ENCODE assay signal across 10 cellular contexts in genomic region chr2:86274265-86274917, GRCh38.
DNase-seq lines count a peak whose midpoint lies in the region; ATAC-seq and TF ChIP-seq lines count a peak whose summit lies in the region.
"Had no signal": no experiment of that assay in that cellular context is flagged by ENCODE, and none has a peak within 500 bp of the region (broad histone marks: within the 10 kb centered on the region; RNA-seq: fewer than 3 reads in every experiment).

No MANE protein-coding gene starts in this region.

- ATAC-seq in GM18502 (IDR thresholded peaks at IDR 0.05; ENCODE audit: poor library complexity, unreplicated experiment) = peak; percentile 60
- ATAC-seq in HG03039 (IDR thresholded peaks at IDR 0.05; ENCODE audit: unreplicated experiment) = peak; percentile 43
- peak; percentile 71 for ATAC-seq in activated T-helper 17 cell treated with anti-CD3 and anti-CD28 coated beads, Interleukin-2, amount 50 U/mL, for 72 hours (replicated peaks)

- H3K4me1 Mint-ChIP-seq in activated T-helper 17 cell treated with anti-CD3 and anti-CD28 coated beads, Interleukin-2, amount 50 U/mL, for 72 hours = peaks cover 31% of the 10 kb centered on the region
- H3K4me1 Mint-ChIP-seq in osteocyte (ENCODE audit: unreplicated experiment) = no peaks in the 10 kb centered on the region

- peak overlapping the region; percentile 78 for H3K27ac Mint-ChIP-seq in activated T-helper 17 cell treated with anti-CD3 and anti-CD28 coated beads, Interleukin-2, amount 50 U/mL, for 72 hours
- H3K27ac Mint-ChIP-seq in osteocyte (ENCODE audit: unreplicated experiment) = no peak overlapping the region

- H3K9me3 Mint-ChIP-seq in activated T-helper 17 cell treated with anti-CD3 and anti-CD28 coated beads, Interleukin-2, amount 50 U/mL, for 72 hours = peaks cover 21% of the 10 kb centered on the region
- peaks cover 16% of the 10 kb centered on the region for H3K9me3 Mint-ChIP-seq in osteocyte (ENCODE audit: unreplicated experiment)

- TF ChIP-seq CTCF in osteocyte (IDR thresholded peaks at IDR 0.05) = no peak

- H3K4me3 Mint-ChIP-seq in activated T-helper 17 cell treated with anti-CD3 and anti-CD28 coated beads, Interleukin-2, amount 50 U/mL, for 72 hours = peak overlapping the region; percentile 43
- H3K4me3 Mint-ChIP-seq in osteocyte (ENCODE audit: unreplicated experiment) = no peak overlapping the region

- DNase-seq in osteocyte (ENCODE audit: extremely low spot score, unreplicated experiment) (peak; percentile 13), NCI-H1417 treated with DMSO at 0.1 percent for 48 hours (lab: John Stamatoyannopoulos, UW) (no peak), NCI-H187 treated with DMSO at 0.1 percent for 48 hours (lab: John Stamatoyannopoulos, UW) (no peak), D341Med (ENCODE audit: low spot score) (no peak)
- DNase-seq in activated CD4-positive, alpha-beta T cell treated with anti-CD3 and anti-CD28 coated beads for 1 hour = no peak
- DNase-seq: activated effector memory CD4-positive, alpha-beta T cell treated with anti-CD3 and anti-CD28 coated beads, Interleukin-2, amount 50 U/mL, for 16 hours; left cardiac atrium had no signal

- peaks cover 9% of the 10 kb centered on the region for H3K27me3 Mint-ChIP-seq in activated T-helper 17 cell treated with anti-CD3 and anti-CD28 coated beads, Interleukin-2, amount 50 U/mL, for 72 hours
- H3K27me3 Mint-ChIP-seq in osteocyte (ENCODE audit: unreplicated experiment) = no peaks in the 10 kb centered on the region

- no peaks in the 10 kb centered on the region for H3K36me3 Mint-ChIP-seq in activated T-helper 17 cell treated with anti-CD3 and anti-CD28 coated beads, Interleukin-2, amount 50 U/mL, for 72 hours (ENCODE audit: low read depth)
- H3K36me3 Mint-ChIP-seq in osteocyte (ENCODE audit: unreplicated experiment) = peaks cover 5% of the 10 kb centered on the region
